ENCODE assay signal across 11 cellular contexts in the genomic region with DNA sequence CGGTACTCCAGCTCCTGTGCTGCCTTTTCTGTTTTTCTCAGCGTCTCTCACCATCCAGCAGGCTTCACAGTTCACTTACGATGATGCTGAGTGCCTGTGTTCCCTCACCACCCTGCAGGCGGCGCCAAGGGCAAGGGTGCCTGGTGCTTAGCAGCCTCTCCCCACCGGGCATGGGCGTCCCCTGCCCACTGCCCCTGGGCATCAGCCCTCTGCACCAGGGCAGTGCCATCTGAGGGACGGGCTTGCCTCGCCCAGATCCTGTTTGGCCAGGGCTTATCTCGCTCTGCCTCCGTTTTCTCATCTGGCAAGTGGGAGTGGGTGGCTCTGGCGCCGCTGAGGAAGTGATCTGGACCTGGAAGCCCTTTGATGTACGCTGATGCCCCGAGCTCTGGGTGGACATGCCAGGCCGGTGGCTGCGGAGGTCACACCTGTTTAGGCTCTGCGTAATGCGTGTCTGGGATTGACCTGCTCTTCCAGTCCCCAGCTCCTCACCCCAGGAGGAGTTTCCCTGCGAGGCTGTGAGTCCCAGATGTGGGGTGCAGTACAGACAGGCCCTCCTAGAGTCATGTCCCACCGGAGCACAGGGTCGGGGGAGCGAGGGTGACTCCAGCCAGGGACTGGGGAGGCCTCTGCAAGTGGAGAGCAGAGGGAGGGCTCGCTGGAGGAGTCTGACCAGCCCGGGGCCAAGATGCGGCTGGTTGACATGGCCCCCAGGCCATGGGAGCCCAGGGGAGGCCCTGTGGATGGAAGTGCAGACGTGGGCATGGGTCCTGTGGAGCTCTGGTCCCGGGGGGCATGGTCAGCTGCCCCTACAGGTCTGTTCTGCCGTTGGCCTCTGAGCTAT. TPM values are rescaled to one million over a fixed set of nuclear protein-coding genes. Genes with fewer than 3 reads are reported as not detected.
DNase-seq lines count a peak whose midpoint lies in the region; ATAC-seq and TF ChIP-seq lines count a peak whose summit lies in the region.
"Had no signal": no experiment of that assay in that cellular context is flagged by ENCODE, and none has a peak within 500 bp of the region (broad histone marks: within the 10 kb centered on the region; RNA-seq: fewer than 3 reads in every experiment).

No MANE protein-coding gene starts in this region.

- peak overlapping the region in 10 of 11 experiments; percentile 28 to 98 (median 92); a peak in 21 of 22 replicates for H3K27ac ChIP-seq in BLaER1 treated with 17β-estradiol and CSF1 and Interleukin-3, amounts not matched to agents 10 nM and 100 nM
- no peak overlapping the region for H3K27ac ChIP-seq in body of pancreas

- no peaks in the 10 kb centered on the region for H3K9me3 ChIP-seq in BLaER1 treated with 17β-estradiol and CSF1 and Interleukin-3, amounts not matched to agents 10 nM and 100 nM (replicated peaks in 1 of 11)
- no peaks in the 10 kb centered on the region for H3K9me3 ChIP-seq in body of pancreas

- H3K4me2 ChIP-seq in BLaER1 treated with 17β-estradiol and CSF1 and Interleukin-3, amounts not matched to agents 10 nM and 100 nM = peak overlapping the region; percentile 90 to 100 (median 98)

- no peak for DNase-seq in HFF-Myc (ENCODE audit: extremely low read depth, low read depth)
- DNase-seq in UCSD-AML1 (lab: John Stamatoyannopoulos, UW; ENCODE audit: unreplicated experiment) = peak; percentile 22
- DNase-seq in lung microvascular endothelial cell (ENCODE audit: low read depth in 2 of 2) = peak; percentile 62 to 68
- DNase-seq in body of pancreas = no peak
- no peak for DNase-seq in cerebellum (ENCODE audit: low spot score)
- DNase-seq: activated B cell treated with CpG ODN at 0.5 μM for 24 hours, DMS79 treated with DMSO at 0.1 percent for 48 hours had no signal

- H3K36me3 ChIP-seq in BLaER1 treated with 17β-estradiol and CSF1 and Interleukin-3, amounts not matched to agents 10 nM and 100 nM = peaks cover 16 to 43% (median 31%) of the 10 kb centered on the region in 11 experiments
- no peaks in the 10 kb centered on the region for H3K36me3 ChIP-seq in body of pancreas (replicated peaks in 1 of 2; ENCODE audit: insufficient read depth in 1 of 2, low read depth in 2 of 2)

- peak overlapping the region; percentile 62 to 97 (median 84) for H3K9ac ChIP-seq in BLaER1 treated with 17β-estradiol and CSF1 and Interleukin-3, amounts not matched to agents 10 nM and 100 nM

- H3K4me3 ChIP-seq in BLaER1 treated with 17β-estradiol and CSF1 and Interleukin-3, amounts not matched to agents 10 nM and 100 nM = peak overlapping the region in 9 of 10 experiments; percentile 10 to 64 (median 52); a peak in 15 of 20 replicates
- no peak overlapping the region for H3K4me3 ChIP-seq in HFF-Myc (replicated peaks; ENCODE audit: low read depth, low read length)
- no peak overlapping the region for H3K4me3 ChIP-seq in body of pancreas

- no peaks in the 10 kb centered on the region for H3K27me3 ChIP-seq in BLaER1 treated with 17β-estradiol and CSF1 and Interleukin-3, amounts not matched to agents 10 nM and 100 nM
- H3K27me3 ChIP-seq in body of pancreas = no peaks in the 10 kb centered on the region

- no peak for ATAC-seq in GM19397 (IDR thresholded peaks at IDR 0.05; ENCODE audit: unreplicated experiment)
- ATAC-seq in body of pancreas = no peak
- ATAC-seq in HG03097 (IDR thresholded peaks at IDR 0.05; ENCODE audit: low FRiP score, unreplicated experiment) = no peak
- ATAC-seq: sciatic nerve had no signal

- H4K20me1 ChIP-seq in BLaER1 treated with 17β-estradiol and CSF1 and Interleukin-3, amounts not matched to agents 10 nM and 100 nM = peaks cover 19 to 94% (median 67%) of the 10 kb centered on the region in 11 experiments; a peak in 20 of 22 replicates

- TF ChIP-seq CTCF in HFF-Myc (IDR thresholded peaks at IDR 0.05; ENCODE audit: low read depth, low read length, missing control alignments) (peak; percentile 21), body of pancreas (IDR thresholded peaks at IDR 0.05) (no peak)

- TF ChIP-seq POLR2A in body of pancreas (IDR thresholded peaks at IDR 0.05) = no peak

- 74 to 83% methylated on average over 8 to 27 of the region's 29 CpGs for WGBS in body of pancreas, 2 donors

- intact Hi-C loops in body of pancreas (cut with DNase I) = no loop called here

- peaks cover 96 to 100% (median 98%) of the 10 kb centered on the region in 10 experiments for H3K4me1 ChIP-seq in BLaER1 treated with 17β-estradiol and CSF1 and Interleukin-3, amounts not matched to agents 10 nM and 100 nM
- peaks cover 41% of the 10 kb centered on the region for H3K4me1 ChIP-seq in body of pancreas

RNA-seq across cellular contexts. Expression of a gene that starts 11.8 kb away (rescaled TPM):
- total RNA-seq in lung microvascular endothelial cell (35.1 and 48.0 TPM in 2 replicates), body of pancreas (10 to 100 TPM; 11.2 to 32.0 TPM), cerebellum (60.5 TPM)

RNA-seq across cellular contexts. Expression of a gene that starts 44.4 kb away (rescaled TPM):
- under 0.01 TPM in 1 of 2 replicates, not detected in the other for total RNA-seq in lung microvascular endothelial cell
- not detected for total RNA-seq in body of pancreas
- total RNA-seq in cerebellum = 2.4 TPM

Comparison
In these comparisons a context has a peak if more than half of its experiments do, and no peak if none do; other contexts are left out.
1. H3K27ac ChIP-seq: peak in BLaER1 treated with 17β-estradiol and CSF1 and Interleukin-3, amounts not matched to agents 10 nM and 100 nM (10 of 11); none in body of pancreas (0 of 4).
2. H3K4me3 ChIP-seq: peak in BLaER1 treated with 17β-estradiol and CSF1 and Interleukin-3, amounts not matched to agents 10 nM and 100 nM (9 of 10); none in HFF-Myc (single experiment) and body of pancreas (0 of 2).
3. DNase-seq: peak in UCSD-AML1 (single experiment) and lung microvascular endothelial cell (2 of 2); none in HFF-Myc (single experiment), body of pancreas (0 of 4) and cerebellum (single experiment).